ENCODE assay signal across 19 cellular contexts in the genomic region with DNA sequence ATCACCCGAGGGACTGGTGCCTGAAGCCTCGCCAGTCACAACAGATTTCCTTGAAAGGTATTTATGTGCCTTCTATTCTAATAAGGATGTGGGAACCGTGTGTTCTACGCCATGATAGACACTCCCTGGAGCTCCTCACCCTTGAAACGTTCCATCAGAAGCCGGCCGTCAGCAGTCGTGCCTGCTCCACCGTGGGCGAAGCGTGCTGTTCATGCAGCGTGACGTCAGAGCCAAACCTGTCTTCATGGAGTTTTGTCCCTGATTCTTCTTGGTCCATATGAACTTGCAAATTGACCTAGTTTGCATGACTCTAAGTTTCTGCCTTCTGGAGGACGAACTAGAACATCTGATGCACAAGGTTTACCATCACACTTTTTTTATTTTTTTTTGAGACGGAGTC. TPM values are rescaled to one million over a fixed set of nuclear protein-coding genes. Genes with fewer than 3 reads are reported as not detected.
DNase-seq lines count a peak whose midpoint lies in the region; ATAC-seq and TF ChIP-seq lines count a peak whose summit lies in the region.
"Had no signal": no experiment of that assay in that cellular context is flagged by ENCODE, and none has a peak within 500 bp of the region (broad histone marks: within the 10 kb centered on the region; RNA-seq: fewer than 3 reads in every experiment).

No MANE protein-coding gene starts in this region.

- in situ Hi-C loops in gastrocnemius medialis (cut with MboI; ENCODE audit: low sequenced_read_pairs in 4 of 4) = no loop called here

- H3K9me3 Mint-ChIP-seq in Caco-2 (ENCODE audit: unreplicated experiment) (no peaks in the 10 kb centered on the region), nephron progenitor cell (no peaks in the 10 kb centered on the region)
- H3K9me3 Mint-ChIP-seq: CD8-positive, alpha-beta memory T cell had no signal

- H3K4me3 ChIP-seq in Caco-2 (ENCODE audit: low read depth, low read length) (no peak overlapping the region), gastrocnemius medialis (peak overlapping the region in 1 of 4 donors; percentile 4), SK-N-SH (ENCODE audit: low read depth in 2 of 2, low read length in 1 of 2) (no peak overlapping the region)

- 85% methylated on average over 15 of the region's 15 CpGs for WGBS in SK-N-SH (ENCODE audit: low lambda C conversion rate)

- no peak for DNase-seq in Caco-2
- no peak for DNase-seq in RWPE1 (ENCODE audit: low spot score)
- no peak for DNase-seq in nephron progenitor cell
- DNase-seq in gastrocnemius medialis = peak; percentile 67 to 69
- no peak for DNase-seq in dermis blood vessel endothelial cell
- DNase-seq in SK-N-SH = no peak
- DNase-seq in NCI-H2171 (lab: John Stamatoyannopoulos, UW) = no peak
- no peak for DNase-seq in NCI-H2107 treated with DMSO at 0.1 percent for 48 hours (lab: John Stamatoyannopoulos, UW; ENCODE audit: unreplicated experiment)
- DNase-seq: C1 segment of cervical spinal cord; CD8-positive, alpha-beta memory T cell; GOT3; HCEC 1CT; IMR-90; MV-4-11; NCI-H1694; NCI-H69 had no signal

- POLR2A ChIA-PET in Caco-2 (lab: Charles Lee) (no interaction called here), RWPE1 (lab: Yijun Ruan, JAX; ENCODE audit: low non-redundant PET) (no interaction called here), SK-N-SH (lab: Yijun Ruan, JAX) (no interaction called here)

- peak overlapping the region; percentile 11 for H3K4me3 Mint-ChIP-seq in Caco-2 (ENCODE audit: unreplicated experiment)
- no peak overlapping the region for H3K4me3 Mint-ChIP-seq in nephron progenitor cell
- H3K4me3 Mint-ChIP-seq: CD8-positive, alpha-beta memory T cell had no signal

- no peak overlapping the region for H2AFZ ChIP-seq in SK-N-SH (ENCODE audit: low read depth)

- H4K20me1 ChIP-seq in SK-N-SH (ENCODE audit: insufficient read depth) = no peaks in the 10 kb centered on the region; the same call in 1 of the 2 replicates

- H3K27me3 Mint-ChIP-seq in Caco-2 (ENCODE audit: insufficient read depth, unreplicated experiment) (no peaks in the 10 kb centered on the region), nephron progenitor cell (ENCODE audit: low read depth, poor library complexity) (no peaks in the 10 kb centered on the region)

- H3K9me3 ChIP-seq in Caco-2 (no peaks in the 10 kb centered on the region), gastrocnemius medialis (no peaks in the 10 kb centered on the region), SK-N-SH (no peaks in the 10 kb centered on the region)

- no peak for TF ChIP-seq POLR2A in gastrocnemius medialis (IDR thresholded peaks at IDR 0.05)

- no peak for TF ChIP-seq CTCF in Caco-2 (IDR thresholded peaks at IDR 0.05; ENCODE audit: insufficient read depth in 1 of 2, low read depth in 1 of 2, low read length in 1 of 2, severe bottlenecking in 1 of 2, unreplicated experiment in 1 of 2)
- TF ChIP-seq CTCF in RWPE1 (conservative IDR thresholded peaks at IDR 0.05; ENCODE audit: low read depth) = no peak
- TF ChIP-seq CTCF in nephron progenitor cell (IDR thresholded peaks at IDR 0.05) = no peak
- no peak for TF ChIP-seq CTCF in gastrocnemius medialis (IDR thresholded peaks at IDR 0.05 in 4 of 5, conservative IDR thresholded peaks at IDR 0.05 in 1 of 5)
- no peak for TF ChIP-seq CTCF in SK-N-SH (IDR thresholded peaks at IDR 0.05)

- no TSS peak for BruUV-seq in Caco-2 (replicated peaks; lab: Mats Ljungman, UMichigan)

- H3K4me1 ChIP-seq in Caco-2 (peaks cover 10% of the 10 kb centered on the region), gastrocnemius medialis (peaks cover 69 to 74% of the 10 kb centered on the region in 2 donors), SK-N-SH (ENCODE audit: control insufficient read depth in 1 of 2, insufficient read depth in 2 of 2, low read depth in 1 of 2, low read length in 1 of 2) (peaks cover 0 to 4% of the 10 kb centered on the region in 2 experiments; a peak in 1 of 4 replicates)

- no peak overlapping the region for H3K9ac ChIP-seq in SK-N-SH

- no peaks in the 10 kb centered on the region; the same call in 1 of the 2 replicates for H3K36me3 ChIP-seq in Caco-2 (ENCODE audit: control insufficient read depth, insufficient read depth, low read length)
- H3K36me3 ChIP-seq in gastrocnemius medialis = peaks cover 0 to 11% of the 10 kb centered on the region in 2 donors
- H3K36me3 ChIP-seq in SK-N-SH (replicated peaks in 1 of 2; ENCODE audit: control insufficient read depth in 1 of 2, insufficient read depth in 2 of 2, low read length in 1 of 2) = peaks cover 2 to 17% of the 10 kb centered on the region in 2 experiments

- H3K36me3 Mint-ChIP-seq in Caco-2 (ENCODE audit: insufficient read depth, unreplicated experiment) (peaks cover 37% of the 10 kb centered on the region), nephron progenitor cell (ENCODE audit: low read depth) (peaks cover 6% of the 10 kb centered on the region)

- H3K4me2 ChIP-seq in SK-N-SH = no peak overlapping the region

- peak overlapping the region; percentile 73 for H3K27ac Mint-ChIP-seq in Caco-2 (ENCODE audit: unreplicated experiment)
- peak overlapping the region; percentile 80 for H3K27ac Mint-ChIP-seq in nephron progenitor cell
- H3K27ac Mint-ChIP-seq: CD8-positive, alpha-beta memory T cell had no signal

- ATAC-seq in gastrocnemius medialis = peak in 1 of 2 donors; percentile 29

- no peak for TF ChIP-seq RAD21 in SK-N-SH (IDR thresholded peaks at IDR 0.05; ENCODE audit: low read length)

- CTCF ChIA-PET in Caco-2 (lab: Charles Lee) = interaction anchor here (0.7 kb wide), 1 partner anchor 191 kb away, joined by 3 read pairs; no protein-coding TSS in a partner anchor
- CTCF ChIA-PET in RWPE1 (lab: Yijun Ruan, JAX) = interaction anchor here (0.6 to 0.8 kb wide), 2 partner anchors 14 to 320 kb away, joined by 4 read pairs; no protein-coding TSS in a partner anchor
- CTCF ChIA-PET in SK-N-SH (lab: Yijun Ruan, JAX) = interaction anchor here (1.2 to 3.4 kb wide), 5 partner anchors 8 to 104 kb away, joined by 3 to 8 read pairs (median 4); no protein-coding TSS in a partner anchor

- peaks cover 18% of the 10 kb centered on the region for H3F3A ChIP-seq in SK-N-SH (replicated peaks; ENCODE audit: insufficient read depth)

- no peaks in the 10 kb centered on the region for H3K9me2 ChIP-seq in SK-N-SH

- intact Hi-C loops in Caco-2 (cut with micrococcal nuclease; ENCODE audit: unreplicated experiment) = no loop called here
- intact Hi-C loops in gastrocnemius medialis (cut with DNase I; ENCODE audit: low total_unique reads) = no loop called here

- H3K27me3 ChIP-seq in Caco-2 (replicated peaks; ENCODE audit: control insufficient read depth, insufficient read depth, low read length) (no peaks in the 10 kb centered on the region), gastrocnemius medialis (no peaks in the 10 kb centered on the region), SK-N-SH (ENCODE audit: insufficient read depth) (no peaks in the 10 kb centered on the region)

- H3K79me2 ChIP-seq in SK-N-SH (ENCODE audit: insufficient read depth) = peaks cover under 1% of the 10 kb centered on the region; the same call in 1 of the 2 replicates

- TF ChIP-seq EP300 in SK-N-SH (IDR thresholded peaks at IDR 0.05; ENCODE audit: borderline replicate concordance in 1 of 2, low read depth in 1 of 2, low read length in 1 of 2) = no peak

- H3K27ac ChIP-seq in RWPE1 (peak overlapping the region; percentile 100), gastrocnemius medialis (peak overlapping the region; percentile 98 to 99 (median 99)), SK-N-SH (ENCODE audit: low read depth in 2 of 2, low read length in 1 of 2) (no peak overlapping the region)

- peaks cover 7% of the 10 kb centered on the region for H3K4me1 Mint-ChIP-seq in Caco-2 (ENCODE audit: low read depth, unreplicated experiment)
- peaks cover 39% of the 10 kb centered on the region for H3K4me1 Mint-ChIP-seq in nephron progenitor cell

TF ChIP-seq in SK-N-SH, 30 proteins besides CTCF, POLR2A, EP300 and RAD21 (continues in another document):
- no peak for TF ChIP-seq GATA2 (CRISPR knock-in tag; IDR thresholded peaks at IDR 0.05)
- no peak for TF ChIP-seq CHD2 (IDR thresholded peaks at IDR 0.05; ENCODE audit: low read length, partially characterized antibody)

RNA-seq across cellular contexts. Expression of gene PPP1R27, which starts 4.5 kb away (rescaled TPM):
- total RNA-seq in Caco-2 (2022) (0.93 TPM in 1 of 2 replicates, not detected in the other), gastrocnemius medialis (100 to 1,000 TPM; 245 to 708 (median 400) TPM), dermis blood vessel endothelial cell (not detected in 2 replicates)
- 0.07 and 0.16 TPM in 2 replicates for polyA plus RNA-seq in SK-N-SH (2012; rRNA removed)
- 0.01 TPM in 1 of 2 replicates, not detected in the other for polyA plus RNA-seq in SK-N-SH (2012; cell fraction: cytosol; rRNA removed)
- 0.19 and 0.23 TPM in 2 replicates for polyA plus RNA-seq in SK-N-SH (2012; cell fraction: nucleus; rRNA removed)
- total RNA-seq: CD8-positive, alpha-beta memory T cell; Daoy; IMR-90; M059J; NCI-H460 had no signal
- polyA plus RNA-seq: CD8-positive, alpha-beta memory T cell had no signal

RNA-seq across cellular contexts. Expression of gene MCRIP1, which starts 6.2 kb away (rescaled TPM):
- total RNA-seq in Caco-2 (2022) = 59.7 and 60.0 TPM in 2 replicates
- total RNA-seq in gastrocnemius medialis = 10 to 100 TPM in 3 of 4 donors, 1 to 10 TPM in 1; 8.3 to 36.2 (median 25.2) TPM
- 79.9 and 138 TPM in 2 replicates for total RNA-seq in dermis blood vessel endothelial cell
- 120 and 156 TPM in 2 replicates for polyA plus RNA-seq in SK-N-SH (2012; rRNA removed)
- polyA plus RNA-seq in SK-N-SH (2012; cell fraction: cytosol; rRNA removed) = 65.6 and 105 TPM in 2 replicates
- polyA plus RNA-seq in SK-N-SH (2012; cell fraction: nucleus; rRNA removed) = 167 and 258 TPM in 2 replicates

RNA-seq across cellular contexts. Expression of gene P4HB, which starts 21.0 kb away (rescaled TPM):
- total RNA-seq in Caco-2 (2022) (895 and 958 TPM in 2 replicates), gastrocnemius medialis (100 to 1,000 TPM; 497 to 717 (median 621) TPM), dermis blood vessel endothelial cell (1,052 and 1,490 TPM in 2 replicates)
- 112 and 165 TPM in 2 replicates for polyA plus RNA-seq in SK-N-SH (2012; rRNA removed)
- polyA plus RNA-seq in SK-N-SH (2012; cell fraction: cytosol; rRNA removed) = 240 and 314 TPM in 2 replicates
- 212 and 321 TPM in 2 replicates for polyA plus RNA-seq in SK-N-SH (2012; cell fraction: nucleus; rRNA removed)

RNA-seq across cellular contexts. Expression of gene ARHGDIA, which starts 31.8 kb away (rescaled TPM):
- total RNA-seq in Caco-2 (2022) = 253 and 292 TPM in 2 replicates
- total RNA-seq in gastrocnemius medialis = 100 to 1,000 TPM in 1 of 4 donors, 10 to 100 TPM in 3; 52.1 to 122 (median 64.4) TPM
- 195 and 495 TPM in 2 replicates for total RNA-seq in dermis blood vessel endothelial cell
- polyA plus RNA-seq in SK-N-SH (2012; rRNA removed) = 184 and 385 TPM in 2 replicates
- polyA plus RNA-seq in SK-N-SH (2012; cell fraction: cytosol; rRNA removed) = 158 and 279 TPM in 2 replicates
- 650 and 681 TPM in 2 replicates for polyA plus RNA-seq in SK-N-SH (2012; cell fraction: nucleus; rRNA removed)

RNA-seq across cellular contexts. Expression of gene GCGR, which starts 35.4 kb away (rescaled TPM):
- total RNA-seq in Caco-2 (2022) (0.91 and 1.0 TPM in 2 replicates), gastrocnemius medialis (under 1 TPM in 1 of 4 donors, not detected in 3; 0.29 TPM), dermis blood vessel endothelial cell (0.17 TPM in 1 of 2 replicates, not detected in the other)
- not detected in 2 replicates for polyA plus RNA-seq in SK-N-SH (2012; rRNA removed)
- not detected in 2 replicates for polyA plus RNA-seq in SK-N-SH (2012; cell fraction: cytosol; rRNA removed)
- 0.02 and 0.15 TPM in 2 replicates for polyA plus RNA-seq in SK-N-SH (2012; cell fraction: nucleus; rRNA removed)
- total RNA-seq: CD8-positive, alpha-beta memory T cell; Daoy; IMR-90; M059J had no signal
- polyA plus RNA-seq: CD8-positive, alpha-beta memory T cell; IMR-90 had no signal

Comparison
In these comparisons a context has a peak if more than half of its experiments do, and no peak if none do; other contexts are left out.
1. DNase-seq: peak in gastrocnemius medialis (2 of 2); none in Caco-2 (0 of 2), RWPE1 (single experiment), nephron progenitor cell (single experiment), dermis blood vessel endothelial cell (single experiment), SK-N-SH (single experiment), NCI-H2171 (single experiment) and NCI-H2107 treated with DMSO at 0.1 percent for 48 hours (single experiment).
2. H3K27ac ChIP-seq: peak in RWPE1 (single experiment) and gastrocnemius medialis (4 of 4); none in SK-N-SH (0 of 2).
3. RNA of gene PPP1R27, which starts 4.5 kb away (total RNA-seq): 245 to 708 TPM in gastrocnemius medialis; 0.93 TPM in Caco-2 and not detected in dermis blood vessel endothelial cell; every median in the first group is over 100 times any median in the second.